ENCODE assay signal across 8 cellular contexts in genomic region chrX:56564182-56564885, GRCh38. TPM values are rescaled to one million over a fixed set of nuclear protein-coding genes. Genes with fewer than 3 reads are reported as not detected.
DNase-seq lines count a peak whose midpoint lies in the region; ATAC-seq and TF ChIP-seq lines count a peak whose summit lies in the region.

No MANE protein-coding gene starts in this region.

- no peak for TF ChIP-seq CTCF in fibroblast of pulmonary artery (IDR thresholded peaks at IDR 0.05; ENCODE audit: low read length, missing control alignments)
- no peak for TF ChIP-seq CTCF in neural crest cell (conservative IDR thresholded peaks at IDR 0.05)
- no peak for TF ChIP-seq CTCF in upper lobe of right lung (IDR thresholded peaks at IDR 0.05)

- no peaks in the 10 kb centered on the region for H3K9me3 ChIP-seq in CD8-positive, alpha-beta memory T cell (ENCODE audit: low read length)
- no peaks in the 10 kb centered on the region for H3K9me3 ChIP-seq in upper lobe of right lung

- DNase-seq in CD8-positive, alpha-beta memory T cell: peak in 4 of 5 donors; percentile 0 to 45 (median 14)
- DNase-seq in NCI-H1092 treated with DMSO at 0.1 percent for 48 hours (lab: John Stamatoyannopoulos, UW) (peak; percentile 66), fibroblast of pulmonary artery (ENCODE audit: low read depth) (peak; percentile 18), neural crest cell (ENCODE audit: low read depth, low spot score) (no peak), upper lobe of right lung (peak; percentile 58), OCI-M2 (lab: John Stamatoyannopoulos, UW; ENCODE audit: unreplicated experiment) (no peak)
- DNase-seq in activated T-cell treated with anti-CD3 and anti-CD28 coated beads, Interleukin-2, amount 50 U/mL, for 4 hours: no peak

- no peaks in the 10 kb centered on the region for H3K27me3 ChIP-seq in CD8-positive, alpha-beta memory T cell (ENCODE audit: insufficient read depth, low read length, poor library complexity, severe bottlenecking)
- H3K27me3 ChIP-seq in upper lobe of right lung: no peaks in the 10 kb centered on the region

- peaks cover 0 to 1% of the 10 kb centered on the region in 2 donors for H3K27me3 Mint-ChIP-seq in CD8-positive, alpha-beta memory T cell
- no peaks in the 10 kb centered on the region for H3K27me3 Mint-ChIP-seq in activated T-cell treated with anti-CD3 and anti-CD28 coated beads, Interleukin-2, amount 50 U/mL, for 4 hours (ENCODE audit: low read depth)
- no peaks in the 10 kb centered on the region for H3K27me3 Mint-ChIP-seq in neural crest cell (ENCODE audit: low read depth)

- CTCF ChIA-PET in CD8-positive, alpha-beta memory T cell (lab: Charles Lee): no interaction called here

- peak; percentile 19 for ATAC-seq in GM21515 (IDR thresholded peaks at IDR 0.05; ENCODE audit: unreplicated experiment)
- peak; percentile 66 to 69 for ATAC-seq in activated T-cell treated with anti-CD3 and anti-CD28 coated beads, Interleukin-2, amount 50 U/mL, for 4 hours
- ATAC-seq in upper lobe of right lung: peak; percentile 23

- peak overlapping the region; percentile 93 for H3K27ac ChIP-seq in CD8-positive, alpha-beta memory T cell (ENCODE audit: low read depth, low read length)
- H3K27ac ChIP-seq in upper lobe of right lung: peak overlapping the region; percentile 96

- peak overlapping the region; percentile 86 for H3K4me3 ChIP-seq in CD8-positive, alpha-beta memory T cell (ENCODE audit: low read length)
- peak overlapping the region; percentile 74 for H3K4me3 ChIP-seq in fibroblast of pulmonary artery (replicated peaks; ENCODE audit: low read depth, low read length)
- H3K4me3 ChIP-seq in upper lobe of right lung: peak overlapping the region; percentile 64

- H3K4me1 Mint-ChIP-seq in CD8-positive, alpha-beta memory T cell: peaks cover 21 to 41% (median 37%) of the 10 kb centered on the region in 3 donors
- H3K4me1 Mint-ChIP-seq in activated T-cell treated with anti-CD3 and anti-CD28 coated beads, Interleukin-2, amount 50 U/mL, for 4 hours (ENCODE audit: low read depth): peaks cover 20% of the 10 kb centered on the region
- H3K4me1 Mint-ChIP-seq in neural crest cell: peaks cover 28% of the 10 kb centered on the region

- H3K36me3 Mint-ChIP-seq in CD8-positive, alpha-beta memory T cell: peaks cover 0 to 27% (median 5%) of the 10 kb centered on the region in 3 donors
- H3K36me3 Mint-ChIP-seq in activated T-cell treated with anti-CD3 and anti-CD28 coated beads, Interleukin-2, amount 50 U/mL, for 4 hours (ENCODE audit: insufficient read depth): peaks cover 14% of the 10 kb centered on the region
- H3K36me3 Mint-ChIP-seq in neural crest cell (ENCODE audit: low read depth): no peaks in the 10 kb centered on the region

- POLR2A ChIA-PET in CD8-positive, alpha-beta memory T cell (lab: Charles Lee): interaction anchor here (0.6 kb wide), 1 partner anchor 60 kb away, joined by 3 read pairs; no protein-coding TSS in a partner anchor

- peaks cover 7% of the 10 kb centered on the region for H3K4me1 ChIP-seq in CD8-positive, alpha-beta memory T cell (ENCODE audit: insufficient read depth, low read length)
- peaks cover 15% of the 10 kb centered on the region for H3K4me1 ChIP-seq in upper lobe of right lung

- H3K27ac Mint-ChIP-seq in CD8-positive, alpha-beta memory T cell: peak overlapping the region; percentile 81 to 100 (median 98)
- peak overlapping the region; percentile 89 for H3K27ac Mint-ChIP-seq in neural crest cell (ENCODE audit: unreplicated experiment)

- H3K36me3 ChIP-seq in CD8-positive, alpha-beta memory T cell (ENCODE audit: insufficient read depth, low read length): no peaks in the 10 kb centered on the region
- no peaks in the 10 kb centered on the region for H3K36me3 ChIP-seq in upper lobe of right lung

- peak overlapping the region; percentile 83 to 97 (median 91) for H3K4me3 Mint-ChIP-seq in CD8-positive, alpha-beta memory T cell
- peak overlapping the region; percentile 90 for H3K4me3 Mint-ChIP-seq in activated T-cell treated with anti-CD3 and anti-CD28 coated beads, Interleukin-2, amount 50 U/mL, for 4 hours
- peak overlapping the region; percentile 86 for H3K4me3 Mint-ChIP-seq in neural crest cell

- intact Hi-C loops in upper lobe of right lung (cut with DNase I): no loop called here

- H3K9me3 Mint-ChIP-seq in CD8-positive, alpha-beta memory T cell: no peaks in the 10 kb centered on the region
- H3K9me3 Mint-ChIP-seq in activated T-cell treated with anti-CD3 and anti-CD28 coated beads, Interleukin-2, amount 50 U/mL, for 4 hours: no peaks in the 10 kb centered on the region
- no peaks in the 10 kb centered on the region for H3K9me3 Mint-ChIP-seq in neural crest cell

RNA-seq across cellular contexts. Expression of gene UBQLN2, which starts 0.9 kb away (rescaled TPM):
- 10 to 100 TPM; 29.3 to 31.6 TPM for total RNA-seq in CD8-positive, alpha-beta memory T cell
- polyA plus RNA-seq in CD8-positive, alpha-beta memory T cell: 60.9 TPM
- total RNA-seq in activated T-cell treated with anti-CD3 and anti-CD28 coated beads, Interleukin-2, amount 50 U/mL, for 4 hours: 10 to 100 TPM; 42.3 to 45.4 (median 42.6) TPM
- 40.3 and 41.4 TPM in 2 replicates for total RNA-seq in neural crest cell
- total RNA-seq in upper lobe of right lung: 31.6 TPM

Comparison
In these comparisons a context has a peak if more than half of its experiments do, and no peak if none do; other contexts are left out.
1. DNase-seq: peak in CD8-positive, alpha-beta memory T cell (4 of 5), NCI-H1092 treated with DMSO at 0.1 percent for 48 hours (single experiment), fibroblast of pulmonary artery (single experiment) and upper lobe of right lung (single experiment); none in activated T-cell treated with anti-CD3 and anti-CD28 coated beads, Interleukin-2, amount 50 U/mL, for 4 hours (single experiment), neural crest cell (single experiment) and OCI-M2 (single experiment).
2. Peak in every context shown above with its lines, with median percentiles within 50 percentile points of each other: H3K4me3 ChIP-seq, H3K4me3 Mint-ChIP-seq and ATAC-seq.